ENCODE assay signal across 1 cellular context in the genomic region with DNA sequence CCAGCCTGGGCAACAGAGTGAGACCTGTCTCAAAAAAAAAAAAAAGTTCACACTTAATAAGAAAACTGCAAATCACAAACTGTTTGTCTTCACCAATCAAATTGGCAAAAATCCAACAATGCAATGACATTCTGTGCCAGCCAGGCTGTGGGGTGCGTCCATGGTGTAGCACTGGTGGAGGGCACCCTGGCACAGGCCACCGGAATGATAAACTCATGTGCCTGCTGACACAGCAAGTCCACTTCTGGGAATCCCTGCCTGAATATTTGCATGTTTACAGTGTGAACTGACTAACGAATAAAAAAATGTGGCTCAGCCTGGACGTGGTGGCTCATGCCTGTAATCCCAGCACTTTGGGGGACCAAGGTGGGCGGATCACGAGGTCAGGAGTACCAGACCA.
TF ChIP-seq lines count a peak whose summit lies in the region.

No MANE protein-coding gene starts in this region.

TF ChIP-seq in HepG2, 621 proteins besides CTCF, POLR2A, EP300 and RAD21:
- TF ChIP-seq HES4 (CRISPR knock-in tag; IDR thresholded peaks at IDR 0.05; ENCODE audit: borderline replicate concordance), result no peak
- TF ChIP-seq MAFK (conservative IDR thresholded peaks at IDR 0.05 in 1 of 2, IDR thresholded peaks at IDR 0.05 in 1 of 2; ENCODE audit: low read length in 2 of 2), result peak; percentile 57 to 59
- no peak for TF ChIP-seq ZFYVE20 (CRISPR knock-in tag; IDR thresholded peaks at IDR 0.05; ENCODE audit: borderline replicate concordance, low read depth)
- TF ChIP-seq ZNF557 (CRISPR knock-in tag; IDR thresholded peaks at IDR 0.05), result no peak
- TF ChIP-seq, protein P1, sequence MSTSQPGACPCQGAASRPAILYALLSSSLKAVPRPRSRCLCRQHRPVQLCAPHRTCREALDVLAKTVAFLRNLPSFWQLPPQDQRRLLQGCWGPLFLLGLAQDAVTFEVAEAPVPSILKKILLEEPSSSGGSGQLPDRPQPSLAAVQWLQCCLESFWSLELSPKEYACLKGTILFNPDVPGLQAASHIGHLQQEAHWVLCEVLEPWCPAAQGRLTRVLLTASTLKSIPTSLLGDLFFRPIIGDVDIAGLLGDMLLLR (CRISPR knock-in tag; IDR thresholded peaks at IDR 0.05), result no peak
- no peak for TF ChIP-seq SOX6 (IDR thresholded peaks at IDR 0.05)
- TF ChIP-seq SOX6 (CRISPR knock-in tag; IDR thresholded peaks at IDR 0.05), result no peak
- TF ChIP-seq, protein P2, sequence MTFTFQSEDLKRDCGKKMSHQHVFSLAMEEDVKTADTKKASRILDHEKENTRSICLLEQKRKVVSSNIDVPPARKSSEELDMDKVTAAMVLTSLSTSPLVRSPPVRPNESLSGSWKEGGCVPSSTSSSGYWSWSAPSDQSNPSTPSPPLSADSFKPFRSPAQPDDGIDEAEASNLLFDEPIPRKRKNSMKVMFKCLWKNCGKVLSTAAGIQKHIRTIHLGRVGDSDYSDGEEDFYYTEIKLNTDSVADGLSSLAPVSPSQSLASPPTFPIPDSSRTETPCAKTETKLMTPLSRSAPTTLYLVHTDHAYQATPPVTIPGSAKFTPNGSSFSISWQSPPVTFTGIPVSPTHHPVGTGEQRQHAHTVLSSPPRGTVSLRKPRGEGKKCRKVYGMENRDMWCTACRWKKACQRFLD (CRISPR knock-in tag; IDR thresholded peaks at IDR 0.05; ENCODE audit: borderline replicate concordance), result no peak
- no peak for TF ChIP-seq FOXA1 (IDR thresholded peaks at IDR 0.05)
- peak; percentile 50; the same call in 1 of the 2 replicates for TF ChIP-seq FOXA1 (CRISPR knock-in tag; IDR thresholded peaks at IDR 0.05)
- no peak for TF ChIP-seq ZBTB3 (CRISPR knock-in tag; IDR thresholded peaks at IDR 0.05; ENCODE audit: borderline replicate concordance, low read depth)
- TF ChIP-seq, protein P3, sequence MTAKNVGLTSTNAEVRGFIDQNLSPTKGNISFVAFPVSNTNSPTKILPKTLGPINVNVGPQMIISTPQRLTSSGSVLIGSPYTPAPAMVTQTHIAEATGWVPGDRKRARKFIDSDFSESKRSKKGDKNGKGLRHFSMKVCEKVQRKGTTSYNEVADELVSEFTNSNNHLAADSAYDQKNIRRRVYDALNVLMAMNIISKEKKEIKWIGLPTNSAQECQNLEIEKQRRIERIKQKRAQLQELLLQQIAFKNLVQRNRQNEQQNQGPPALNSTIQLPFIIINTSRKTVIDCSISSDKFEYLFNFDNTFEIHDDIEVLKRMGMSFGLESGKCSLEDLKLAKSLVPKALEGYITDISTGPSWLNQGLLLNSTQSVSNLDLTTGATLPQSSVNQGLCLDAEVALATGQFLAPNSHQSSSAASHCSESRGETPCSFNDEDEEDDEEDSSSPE (CRISPR knock-in tag; IDR thresholded peaks at IDR 0.05), result no peak
- no peak for TF ChIP-seq SMARCC2 (IDR thresholded peaks at IDR 0.05)
- TF ChIP-seq, protein P4, sequence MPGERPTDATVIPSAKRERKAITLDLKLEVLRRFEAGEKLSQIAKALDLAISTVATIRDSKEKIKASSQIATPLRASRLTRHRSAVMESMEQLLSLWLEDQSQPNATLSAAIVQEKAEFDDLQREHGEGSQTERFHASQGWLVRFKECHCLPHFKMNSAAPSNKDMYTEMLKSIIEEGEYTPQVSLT (CRISPR knock-in tag; IDR thresholded peaks at IDR 0.05; ENCODE audit: borderline replicate concordance, low read depth), result no peak
- TF ChIP-seq FOXA3 (CRISPR knock-in tag; IDR thresholded peaks at IDR 0.05), result peak; percentile 22; the same call in 1 of the 2 replicates
- TF ChIP-seq, protein P5, sequence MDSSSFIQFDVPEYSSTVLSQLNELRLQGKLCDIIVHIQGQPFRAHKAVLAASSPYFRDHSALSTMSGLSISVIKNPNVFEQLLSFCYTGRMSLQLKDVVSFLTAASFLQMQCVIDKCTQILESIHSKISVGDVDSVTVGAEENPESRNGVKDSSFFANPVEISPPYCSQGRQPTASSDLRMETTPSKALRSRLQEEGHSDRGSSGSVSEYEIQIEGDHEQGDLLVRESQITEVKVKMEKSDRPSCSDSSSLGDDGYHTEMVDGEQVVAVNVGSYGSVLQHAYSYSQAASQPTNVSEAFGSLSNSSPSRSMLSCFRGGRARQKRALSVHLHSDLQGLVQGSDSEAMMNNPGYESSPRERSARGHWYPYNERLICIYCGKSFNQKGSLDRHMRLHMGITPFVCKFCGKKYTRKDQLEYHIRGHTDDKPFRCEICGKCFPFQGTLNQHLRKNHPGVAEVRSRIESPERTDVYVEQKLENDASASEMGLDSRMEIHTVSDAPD (CRISPR knock-in tag; IDR thresholded peaks at IDR 0.05), result no peak
- TF ChIP-seq, protein P6, sequence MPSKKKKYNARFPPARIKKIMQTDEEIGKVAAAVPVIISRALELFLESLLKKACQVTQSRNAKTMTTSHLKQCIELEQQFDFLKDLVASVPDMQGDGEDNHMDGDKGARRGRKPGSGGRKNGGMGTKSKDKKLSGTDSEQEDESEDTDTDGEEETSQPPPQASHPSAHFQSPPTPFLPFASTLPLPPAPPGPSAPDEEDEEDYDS (CRISPR knock-in tag; IDR thresholded peaks at IDR 0.05), result no peak
- no peak for TF ChIP-seq ZBTB38 (CRISPR knock-in tag; IDR thresholded peaks at IDR 0.05)
- TF ChIP-seq, protein P7, sequence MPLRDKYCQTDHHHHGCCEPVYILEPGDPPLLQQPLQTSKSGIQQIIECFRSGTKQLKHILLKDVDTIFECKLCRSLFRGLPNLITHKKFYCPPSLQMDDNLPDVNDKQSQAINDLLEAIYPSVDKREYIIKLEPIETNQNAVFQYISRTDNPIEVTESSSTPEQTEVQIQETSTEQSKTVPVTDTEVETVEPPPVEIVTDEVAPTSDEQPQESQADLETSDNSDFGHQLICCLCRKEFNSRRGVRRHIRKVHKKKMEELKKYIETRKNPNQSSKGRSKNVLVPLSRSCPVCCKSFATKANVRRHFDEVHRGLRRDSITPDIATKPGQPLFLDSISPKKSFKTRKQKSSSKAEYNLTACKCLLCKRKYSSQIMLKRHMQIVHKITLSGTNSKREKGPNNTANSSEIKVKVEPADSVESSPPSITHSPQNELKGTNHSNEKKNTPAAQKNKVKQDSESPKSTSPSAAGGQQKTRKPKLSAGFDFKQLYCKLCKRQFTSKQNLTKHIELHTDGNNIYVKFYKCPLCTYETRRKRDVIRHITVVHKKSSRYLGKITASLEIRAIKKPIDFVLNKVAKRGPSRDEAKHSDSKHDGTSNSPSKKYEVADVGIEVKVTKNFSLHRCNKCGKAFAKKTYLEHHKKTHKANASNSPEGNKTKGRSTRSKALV (CRISPR knock-in tag; IDR thresholded peaks at IDR 0.05), result no peak
- TF ChIP-seq MAFF (IDR thresholded peaks at IDR 0.05; ENCODE audit: low read depth, low read length), result peak; percentile 52
- TF ChIP-seq PHF5A (CRISPR knock-in tag; IDR thresholded peaks at IDR 0.05; ENCODE audit: low read depth, unreplicated experiment), result no peak
- TF ChIP-seq, protein P8, sequence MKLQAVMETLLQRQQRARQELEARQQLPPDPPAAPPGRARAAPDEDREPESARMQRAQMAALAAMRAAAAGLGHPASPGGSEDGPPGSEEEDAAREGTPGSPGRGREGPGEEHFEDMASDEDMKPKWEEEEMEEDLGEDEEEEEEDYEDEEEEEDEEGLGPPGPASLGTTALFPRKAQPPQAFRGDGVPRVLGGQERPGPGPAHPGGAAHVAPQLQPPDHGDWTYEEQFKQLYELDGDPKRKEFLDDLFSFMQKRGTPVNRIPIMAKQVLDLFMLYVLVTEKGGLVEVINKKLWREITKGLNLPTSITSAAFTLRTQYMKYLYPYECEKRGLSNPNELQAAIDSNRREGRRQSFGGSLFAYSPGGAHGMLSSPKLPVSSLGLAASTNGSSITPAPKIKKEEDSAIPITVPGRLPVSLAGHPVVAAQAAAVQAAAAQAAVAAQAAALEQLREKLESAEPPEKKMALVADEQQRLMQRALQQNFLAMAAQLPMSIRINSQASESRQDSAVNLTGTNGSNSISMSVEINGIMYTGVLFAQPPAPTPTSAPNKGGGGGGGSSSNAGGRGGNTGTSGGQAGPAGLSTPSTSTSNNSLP (IDR thresholded peaks at IDR 0.05; ENCODE audit: low read depth, low read length), result no peak
